Comparison of ENCODE assay signal across 9 cellular contexts in the genomic region with DNA sequence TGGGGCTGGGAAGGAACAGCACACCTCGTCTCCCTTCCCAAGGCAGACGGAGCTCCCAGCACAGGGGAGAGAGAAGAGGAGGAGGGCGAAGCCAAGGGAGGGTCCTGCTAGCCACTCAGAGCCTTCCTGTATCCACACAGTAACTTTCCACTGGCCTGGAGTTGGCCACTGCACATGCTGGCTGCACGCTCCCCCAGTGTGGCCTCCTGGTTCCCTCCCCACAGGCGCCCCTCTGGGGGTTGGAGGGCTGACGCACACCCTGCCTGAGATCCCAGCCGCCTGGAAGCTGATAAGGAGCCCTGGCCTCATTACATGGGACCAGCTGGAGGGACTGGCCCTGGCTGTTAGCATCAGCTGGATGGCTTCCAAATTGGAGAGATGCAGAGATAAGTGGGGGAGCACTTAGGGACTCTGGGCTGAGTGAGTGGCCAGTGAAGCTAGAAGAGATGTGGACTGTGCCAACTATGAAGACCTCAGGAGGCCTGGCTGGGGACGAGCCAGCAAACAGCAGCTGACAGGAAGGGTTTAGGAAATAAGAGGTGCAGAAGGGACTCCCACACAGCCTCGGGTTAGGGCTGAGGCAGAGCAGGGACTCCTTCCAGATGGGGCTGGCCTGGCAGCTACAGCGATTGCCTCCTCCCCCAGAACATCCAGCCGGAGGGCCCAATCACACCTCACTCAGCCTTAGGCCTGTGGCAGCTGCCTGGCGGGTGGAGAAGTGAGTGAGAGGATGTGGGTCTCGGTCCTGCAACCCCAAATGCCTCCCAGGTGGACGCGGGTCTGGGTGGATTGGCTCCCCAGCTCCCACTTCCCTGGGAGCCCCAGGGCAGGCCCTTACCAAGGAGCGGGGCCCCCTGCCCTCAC. TPM values are rescaled to one million over a fixed set of nuclear protein-coding genes. Genes with fewer than 3 reads are reported as not detected.
DNase-seq lines count a peak whose midpoint lies in the region; ATAC-seq and FAIRE-seq lines count a peak whose summit lies in the region.
"Had no signal": no experiment of that assay in that cellular context is flagged by ENCODE, and none has a peak within 500 bp of the region (broad histone marks: within the 10 kb centered on the region; RNA-seq: fewer than 3 reads in every experiment).

No MANE protein-coding gene starts in this region.

- peaks cover 7 to 10% of the 10 kb centered on the region in 2 donors for H3K27me3 Mint-ChIP-seq in CD8-positive, alpha-beta memory T cell

- CTCF ChIA-PET in CD8-positive, alpha-beta memory T cell (lab: Charles Lee), result interaction anchor here (0.8 to 1.0 kb wide), 3 partner anchors 76 to 187 kb away, joined by 3 read pairs; partner anchors contain the start of gene TMBIM6

- no peaks in the 10 kb centered on the region for H3K9me3 Mint-ChIP-seq in CD8-positive, alpha-beta memory T cell

- no peaks in the 10 kb centered on the region for H3K36me3 ChIP-seq in CD8-positive, alpha-beta memory T cell (ENCODE audit: insufficient read depth, low read length)
- no peaks in the 10 kb centered on the region for H3K36me3 ChIP-seq in small intestine (ENCODE audit: control insufficient read depth in 2 of 2, insufficient read depth in 2 of 2, low read length in 2 of 2)

- no peak overlapping the region for H3K4me3 ChIP-seq in CD8-positive, alpha-beta memory T cell (ENCODE audit: low read length)
- H3K4me3 ChIP-seq in small intestine (ENCODE audit: low read depth in 1 of 2, low read length in 2 of 2), result no peak overlapping the region

- no peaks in the 10 kb centered on the region for H3K27me3 ChIP-seq in CD8-positive, alpha-beta memory T cell (ENCODE audit: insufficient read depth, low read length, poor library complexity, severe bottlenecking)
- no peaks in the 10 kb centered on the region for H3K27me3 ChIP-seq in small intestine (ENCODE audit: control insufficient read depth in 2 of 2, insufficient read depth in 2 of 2, low read length in 2 of 2)

- WGBS in small intestine, 3 donors, result 24 to 37% (median 37%) methylated on average over 14 to 16 of the region's 16 CpGs

- no peak for FAIRE-seq in small intestine (lab: Jason Lieb, UNC)
- FAIRE-seq: GM18507 had no signal

- H3K4me3 Mint-ChIP-seq in CD8-positive, alpha-beta memory T cell, result no peak overlapping the region

- POLR2A ChIA-PET in CD8-positive, alpha-beta memory T cell (lab: Charles Lee), result interaction anchor here (1.4 kb wide), 1 partner anchor 26 kb away, joined by 3 read pairs; the partner anchor contains the start of gene BCDIN3D

- ATAC-seq in HG02642 (IDR thresholded peaks at IDR 0.05; ENCODE audit: poor library complexity, unreplicated experiment) (no peak), HG02678 (IDR thresholded peaks at IDR 0.05; ENCODE audit: unreplicated experiment) (no peak)

- no peaks in the 10 kb centered on the region for H3K4me1 ChIP-seq in CD8-positive, alpha-beta memory T cell (ENCODE audit: insufficient read depth, low read length)
- peaks cover 0 to 1% of the 10 kb centered on the region in 2 donors for H3K4me1 ChIP-seq in small intestine (ENCODE audit: control insufficient read depth in 2 of 2, insufficient read depth in 1 of 2, low read depth in 1 of 2, low read length in 1 of 2)

- no peaks in the 10 kb centered on the region for H3K36me3 Mint-ChIP-seq in CD8-positive, alpha-beta memory T cell

- H3K27ac Mint-ChIP-seq in CD8-positive, alpha-beta memory T cell, result no peak overlapping the region

- no peaks in the 10 kb centered on the region for H3K4me1 Mint-ChIP-seq in CD8-positive, alpha-beta memory T cell

- no peaks in the 10 kb centered on the region for H3K9me3 ChIP-seq in CD8-positive, alpha-beta memory T cell (ENCODE audit: low read length)
- H3K9me3 ChIP-seq in small intestine (ENCODE audit: control insufficient read depth, low read depth), result no peaks in the 10 kb centered on the region

- H3K27ac ChIP-seq in CD8-positive, alpha-beta memory T cell (ENCODE audit: low read depth, low read length), result peak overlapping the region; percentile 43
- H3K27ac ChIP-seq in angular gyrus (ENCODE audit: low read depth, low read length), result peak overlapping the region; percentile 60
- peak overlapping the region in 1 of 2 donors; percentile 55 for H3K27ac ChIP-seq in small intestine (ENCODE audit: low read depth in 1 of 2, low read length in 1 of 2)

- no peak for DNase-seq in CD8-positive, alpha-beta memory T cell
- DNase-seq in NCI-H146 (lab: John Stamatoyannopoulos, UW) (peak; percentile 89), hippocampal formation (lab: John Stamatoyannopoulos, UW) (peak; percentile 40 to 59), small intestine (peak; percentile 21), NOMO-1 treated with dmso at 0.1 percent for 144 hours (lab: John Stamatoyannopoulos, UW; ENCODE audit: unreplicated experiment) (no peak)

RNA-seq across cellular contexts. Expression of gene BCDIN3D, which starts 26.3 kb away (rescaled TPM):
- 1 to 10 TPM; 6.5 to 7.6 TPM for total RNA-seq in CD8-positive, alpha-beta memory T cell
- 6.4 TPM for polyA plus RNA-seq in CD8-positive, alpha-beta memory T cell
- polyA plus RNA-seq in small intestine, result 1 to 10 TPM; 2.4 to 3.8 (median 2.5) TPM

RNA-seq across cellular contexts. Expression of gene FAIM2, which starts 34.5 kb away (rescaled TPM):
- under 1 TPM; 0.39 to 0.44 TPM for total RNA-seq in CD8-positive, alpha-beta memory T cell
- polyA plus RNA-seq in CD8-positive, alpha-beta memory T cell, result 0.72 TPM
- polyA plus RNA-seq in small intestine, result 10 to 100 TPM in 1 of 3 donors, not detected in 2; 13.5 TPM

RNA-seq across cellular contexts. Expression of gene NCKAP5L, which starts 41.0 kb away (rescaled TPM):
- total RNA-seq in CD8-positive, alpha-beta memory T cell, result 1 to 10 TPM; 4.8 to 5.5 TPM
- 4.3 TPM for polyA plus RNA-seq in CD8-positive, alpha-beta memory T cell
- polyA plus RNA-seq in small intestine, result 1 to 10 TPM in 2 of 3 donors, under 1 TPM in 1; 0.45 to 4.7 (median 1.1) TPM

Comparison
In these comparisons a context has a peak if more than half of its experiments do, and no peak if none do; other contexts are left out.
1. DNase-seq: peak in NCI-H146 (single experiment), hippocampal formation (2 of 2) and small intestine (single experiment); none in CD8-positive, alpha-beta memory T cell (0 of 5) and NOMO-1 treated with dmso at 0.1 percent for 144 hours (single experiment).